15 cellular contexts compared by ENCODE assay signal in the genomic region with DNA sequence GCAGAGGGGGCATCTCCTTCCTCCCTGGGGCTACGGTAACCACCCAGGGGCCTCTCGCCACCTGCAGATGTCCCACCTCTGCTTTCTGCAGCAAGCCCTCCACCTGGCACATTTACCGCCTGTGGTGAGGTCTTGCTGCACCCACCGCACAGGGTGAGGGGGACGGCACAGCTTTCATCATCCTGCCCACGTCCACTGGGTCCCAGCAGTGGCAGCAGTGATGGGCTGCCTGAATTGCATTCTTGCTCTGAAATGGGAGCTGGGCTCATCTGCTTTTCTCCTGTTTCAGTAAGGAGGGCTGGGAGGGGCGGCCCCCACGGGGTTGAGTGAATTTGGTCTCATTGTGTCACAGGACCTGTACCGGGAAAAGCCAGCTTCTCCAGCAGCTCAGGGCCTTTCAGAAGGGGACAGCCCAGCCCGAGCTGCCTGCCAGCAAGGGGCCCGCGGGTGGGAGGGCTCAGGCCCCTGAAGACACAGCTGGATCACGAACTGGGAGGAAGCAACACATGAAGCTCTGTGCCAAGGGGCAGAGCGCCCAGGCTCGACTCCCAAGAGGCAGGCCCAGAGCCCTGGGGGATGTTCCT. TPM values are rescaled to one million over a fixed set of nuclear protein-coding genes. Genes with fewer than 3 reads are reported as not detected.
DNase-seq lines count a peak whose midpoint lies in the region; ATAC-seq and TF ChIP-seq lines count a peak whose summit lies in the region.
"Had no signal": no experiment of that assay in that cellular context is flagged by ENCODE, and none has a peak within 500 bp of the region (broad histone marks: within the 10 kb centered on the region; RNA-seq: fewer than 3 reads in every experiment).

No MANE protein-coding gene starts in this region.

- peaks cover 26% of the 10 kb centered on the region for H3K4me1 Mint-ChIP-seq in activated CD8-positive, alpha-beta T cell treated with anti-CD3 and anti-CD28 coated beads for 36 hours (ENCODE audit: low read depth)

- H3K36me3 Mint-ChIP-seq in activated CD8-positive, alpha-beta T cell treated with anti-CD3 and anti-CD28 coated beads for 36 hours (ENCODE audit: low read depth) = peaks cover 3% of the 10 kb centered on the region

- ATAC-seq in activated CD8-positive, alpha-beta T cell treated with anti-CD3 and anti-CD28 coated beads for 36 hours = peak; percentile 25
- ATAC-seq in GM18858 (IDR thresholded peaks at IDR 0.05; ENCODE audit: unreplicated experiment) = no peak

- no peak overlapping the region for H3K4me3 Mint-ChIP-seq in activated CD8-positive, alpha-beta T cell treated with anti-CD3 and anti-CD28 coated beads for 36 hours

- CTCF ChIA-PET in activated CD8-positive, alpha-beta T cell treated with anti-CD3 and anti-CD28 coated beads for 36 hours (lab: Charles Lee) = no interaction called here

- H3K27me3 Mint-ChIP-seq in activated CD8-positive, alpha-beta T cell treated with anti-CD3 and anti-CD28 coated beads for 36 hours = no peaks in the 10 kb centered on the region

- POLR2A ChIA-PET in activated CD8-positive, alpha-beta T cell treated with anti-CD3 and anti-CD28 coated beads for 36 hours (lab: Charles Lee) = interaction anchor here (1.1 to 2.7 kb wide), 5 partner anchors 11 to 209 kb away, joined by 3 to 11 read pairs (median 10); a partner anchor contains a TSS

- peak overlapping the region; percentile 56 for H3K27ac ChIP-seq in temporal lobe (ENCODE audit: low read depth, low read length)
- H3K27ac ChIP-seq: 22Rv1 had no signal

- H3K27ac Mint-ChIP-seq in activated CD8-positive, alpha-beta T cell treated with anti-CD3 and anti-CD28 coated beads for 36 hours = peak overlapping the region; percentile 34

- intact Hi-C loops in activated CD8-positive, alpha-beta T cell treated with anti-CD3 and anti-CD28 coated beads for 36 hours (cut with micrococcal nuclease) = no loop called here
- intact Hi-C loops in head of caudate nucleus (cut with DNase I) = no loop called here

- H3K9me3 Mint-ChIP-seq in activated CD8-positive, alpha-beta T cell treated with anti-CD3 and anti-CD28 coated beads for 36 hours = no peaks in the 10 kb centered on the region

- peak; percentile 40 for DNase-seq in DMS 273 (lab: John Stamatoyannopoulos, UW; ENCODE audit: unreplicated experiment)
- no peak for DNase-seq in DMS 273 treated with DMSO at 0.1 percent for 48 hours (lab: John Stamatoyannopoulos, UW)
- no peak for DNase-seq in activated CD8-positive, alpha-beta T cell treated with anti-CD3 and anti-CD28 coated beads for 36 hours
- DNase-seq in head of caudate nucleus = peak in 32 of 42 donors; percentile 10 to 69 (median 36)
- no peak for DNase-seq in NCI-H2029 (lab: John Stamatoyannopoulos, UW)
- no peak for DNase-seq in DMS53 treated with DMSO at 0.1 percent for 48 hours (lab: John Stamatoyannopoulos, UW; ENCODE audit: unreplicated experiment)
- DNase-seq: activated CD4-positive, alpha-beta T cell treated with anti-CD3 and anti-CD28 coated beads, Interleukin-2, amount 50 U/mL, for 4 hours; Calu3; cerebellar nuclear complex; midbrain had no signal

- TF ChIP-seq CTCF in activated CD8-positive, alpha-beta T cell treated with anti-CD3 and anti-CD28 coated beads for 36 hours (IDR thresholded peaks at IDR 0.05) = no peak

RNA-seq across cellular contexts. Expression of a gene that starts 12.7 kb away (rescaled TPM):
- total RNA-seq in activated CD8-positive, alpha-beta T cell treated with anti-CD3 and anti-CD28 coated beads for 36 hours = under 1 TPM; 0.18 to 0.38 TPM
- 0.49 TPM for total RNA-seq in temporal lobe

RNA-seq across cellular contexts. Expression of a gene that starts 13.0 kb away (rescaled TPM):
- total RNA-seq in activated CD8-positive, alpha-beta T cell treated with anti-CD3 and anti-CD28 coated beads for 36 hours = 10 to 100 TPM; 13.0 to 13.8 TPM
- total RNA-seq in temporal lobe = 18.2 TPM

RNA-seq across cellular contexts. Expression of a gene that starts 19.9 kb away (rescaled TPM):
- 10 to 100 TPM; 10.9 to 12.8 TPM for total RNA-seq in activated CD8-positive, alpha-beta T cell treated with anti-CD3 and anti-CD28 coated beads for 36 hours
- 8.1 TPM for total RNA-seq in temporal lobe

RNA-seq across cellular contexts. Expression of a gene that starts 41.1 kb away (rescaled TPM):
- total RNA-seq in activated CD8-positive, alpha-beta T cell treated with anti-CD3 and anti-CD28 coated beads for 36 hours = not detected
- total RNA-seq in temporal lobe = not detected
- total RNA-seq: Calu3, renal cortical epithelial cell had no signal

RNA-seq across cellular contexts. Expression of a gene that starts 48.1 kb away (rescaled TPM):
- total RNA-seq in activated CD8-positive, alpha-beta T cell treated with anti-CD3 and anti-CD28 coated beads for 36 hours = not detected
- total RNA-seq in temporal lobe = not detected
- total RNA-seq: esophagus muscularis mucosa, renal cortical epithelial cell had no signal

Comparison
In these comparisons a context has a peak if more than half of its experiments do, and no peak if none do; other contexts are left out.
1. DNase-seq: peak in DMS 273 (single experiment) and head of caudate nucleus (32 of 42); none in DMS 273 treated with DMSO at 0.1 percent for 48 hours (single experiment), activated CD8-positive, alpha-beta T cell treated with anti-CD3 and anti-CD28 coated beads for 36 hours (single experiment), NCI-H2029 (single experiment) and DMS53 treated with DMSO at 0.1 percent for 48 hours (single experiment).